38 cellular contexts compared by ENCODE assay signal in the genomic region with DNA sequence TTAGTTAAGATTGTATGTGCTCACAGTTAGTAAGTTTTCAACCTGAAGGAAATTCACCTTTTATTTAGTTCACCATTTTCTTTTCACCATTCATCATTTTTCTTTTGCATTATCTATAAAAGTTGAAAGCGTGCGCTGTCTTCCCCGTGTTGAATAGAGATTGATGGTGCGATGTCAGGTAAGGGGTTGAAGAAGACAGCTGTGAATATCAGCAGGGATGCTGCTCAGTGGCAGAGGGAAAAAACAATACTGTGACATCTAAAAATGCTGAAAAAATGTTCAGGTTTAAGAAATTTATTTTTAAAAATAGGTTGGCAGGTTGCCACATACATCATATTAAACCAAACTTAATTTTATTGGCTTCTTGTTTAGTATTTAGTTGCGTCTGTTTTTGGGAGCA.
"Had no signal": no experiment of that assay in that cellular context is flagged by ENCODE, and none has a peak within 500 bp of the region (broad histone marks: within the 10 kb centered on the region; RNA-seq: fewer than 3 reads in every experiment).

No MANE protein-coding gene starts in this region.

- H3K9me3 ChIP-seq: adrenal gland, ascending aorta, body of pancreas, breast epithelium had no signal

- H3K27ac Mint-ChIP-seq: activated naive CD4-positive, alpha-beta T cell treated with anti-CD3 and anti-CD28 coated beads for 36 hours; activated naive CD4-positive, alpha-beta T cell treated with anti-CD3 and anti-CD28 coated beads, Interleukin-2, amount 10 ng/mL, durations not matched to agents 7 days and 5 days; activated naive CD4-positive, alpha-beta T cell treated with anti-CD3 and anti-CD28 coated beads, Interleukin-2, amount 50 U/mL, for 24 hours; activated naive CD4-positive, alpha-beta T cell treated with anti-CD3 and anti-CD28 coated beads, Interleukin-2, amount 50 U/mL, for 72 hours; activated naive CD8-positive, alpha-beta T cell; activated naive CD8-positive, alpha-beta T cell treated with anti-CD3 and anti-CD28 coated beads for 36 hours; activated naive CD8-positive, alpha-beta T cell treated with anti-CD3 and anti-CD28 coated beads, Interleukin-2, amount 10 ng/mL, durations not matched to agents 7 days and 5 days; activated naive CD8-positive, alpha-beta T cell treated with anti-CD3 and anti-CD28 coated beads, Interleukin-2, amount 50 U/mL, for 24 hours; activated T-cell treated with anti-CD3 and anti-CD28 coated beads, Interleukin-2, amount 50 U/mL, for 24 hours; activated T-cell treated with anti-CD3 and anti-CD28 coated beads, Interleukin-2, amount 50 U/mL, for 72 hours; activated T-helper 1 cell treated with anti-CD3 and anti-CD28 coated beads, Interleukin-12 subunit alpha, Interleukin-12 subunit beta, Interleukin-2, Interleukin-4 antibody, amounts not matched to agents 30 ng/mL and 10 ng/mL and 1 ng/mL, durations not matched to agents 14 hours and 24 hours and 36 hours; activated T-helper 17 cell treated with anti-CD3 and anti-CD28 coated beads, Interleukin-2, amount 50 U/mL, for 72 hours; activated T-helper 2 cell treated with anti-CD3 and anti-CD28 coated beads, Interferon-gamma antibody, Interleukin-2, Interleukin-4, amounts not matched to agents 10 μg/mL and 5 μg/mL and 100 μg/mL, durations not matched to agents 14 hours and 24 hours and 36 hours; brain had no signal

- H3K27ac ChIP-seq: adrenal gland, ascending aorta, body of pancreas, brain microvascular endothelial cell, breast epithelium, cardiac muscle cell had no signal

- H3K4me1 ChIP-seq: adrenal gland, ascending aorta, body of pancreas, breast epithelium had no signal

- H3K36me3 Mint-ChIP-seq: activated naive CD4-positive, alpha-beta T cell treated with anti-CD3 and anti-CD28 coated beads, Interleukin-2, amount 10 ng/mL, durations not matched to agents 7 days and 5 days; activated naive CD4-positive, alpha-beta T cell treated with anti-CD3 and anti-CD28 coated beads, Interleukin-2, amount 50 U/mL, for 24 hours; activated naive CD4-positive, alpha-beta T cell treated with anti-CD3 and anti-CD28 coated beads, Interleukin-2, amount 50 U/mL, for 72 hours; activated naive CD8-positive, alpha-beta T cell; activated naive CD8-positive, alpha-beta T cell treated with anti-CD3 and anti-CD28 coated beads for 36 hours; activated naive CD8-positive, alpha-beta T cell treated with anti-CD3 and anti-CD28 coated beads, Interleukin-2, amount 10 ng/mL, durations not matched to agents 7 days and 5 days had no signal

- H3K27me3 Mint-ChIP-seq: activated naive CD4-positive, alpha-beta T cell treated with anti-CD3 and anti-CD28 coated beads, Interleukin-2, amount 10 ng/mL, durations not matched to agents 7 days and 5 days; activated naive CD4-positive, alpha-beta T cell treated with anti-CD3 and anti-CD28 coated beads, Interleukin-2, amount 50 U/mL, for 24 hours; activated naive CD8-positive, alpha-beta T cell; activated naive CD8-positive, alpha-beta T cell treated with anti-CD3 and anti-CD28 coated beads for 36 hours; activated naive CD8-positive, alpha-beta T cell treated with anti-CD3 and anti-CD28 coated beads, Interleukin-2, amount 10 ng/mL, durations not matched to agents 7 days and 5 days; activated naive CD8-positive, alpha-beta T cell treated with anti-CD3 and anti-CD28 coated beads, Interleukin-2, amount 50 U/mL, for 24 hours; activated T-cell treated with anti-CD3 and anti-CD28 coated beads, Interleukin-2, amount 50 U/mL, for 24 hours; activated T-helper 17 cell treated with anti-CD3 and anti-CD28 coated beads, Interleukin-2, amount 50 U/mL, for 72 hours; brain; central memory CD8-positive, alpha-beta T cell had no signal

- H3K36me3 ChIP-seq: adrenal gland, ascending aorta, brain microvascular endothelial cell, breast epithelium, cardiac muscle cell had no signal

- H3K27me3 ChIP-seq: adrenal gland, ascending aorta, brain microvascular endothelial cell, breast epithelium, cardiac muscle cell had no signal

- H3K9me3 Mint-ChIP-seq: activated naive CD4-positive, alpha-beta T cell treated with anti-CD3 and anti-CD28 coated beads, Interleukin-2, amount 50 U/mL, for 24 hours; activated naive CD8-positive, alpha-beta T cell treated with anti-CD3 and anti-CD28 coated beads, Interleukin-2, amount 10 ng/mL, durations not matched to agents 7 days and 5 days; activated T-helper 1 cell treated with anti-CD3 and anti-CD28 coated beads, Interleukin-12 subunit alpha, Interleukin-12 subunit beta, Interleukin-2, Interleukin-4 antibody, amounts not matched to agents 30 ng/mL and 10 ng/mL and 1 ng/mL, durations not matched to agents 14 hours and 24 hours and 36 hours had no signal

- H3K4me3 ChIP-seq: adrenal gland, ascending aorta, body of pancreas, breast epithelium, cardiac muscle cell had no signal

- H3K4me1 Mint-ChIP-seq: activated naive CD4-positive, alpha-beta T cell treated with anti-CD3 and anti-CD28 coated beads, Interleukin-2, amount 10 ng/mL, durations not matched to agents 7 days and 5 days; activated naive CD4-positive, alpha-beta T cell treated with anti-CD3 and anti-CD28 coated beads, Interleukin-2, amount 50 U/mL, for 24 hours; activated naive CD8-positive, alpha-beta T cell treated with anti-CD3 and anti-CD28 coated beads for 36 hours; activated naive CD8-positive, alpha-beta T cell treated with anti-CD3 and anti-CD28 coated beads, Interleukin-2, amount 10 ng/mL, durations not matched to agents 7 days and 5 days; activated naive CD8-positive, alpha-beta T cell treated with anti-CD3 and anti-CD28 coated beads, Interleukin-2, amount 50 U/mL, for 24 hours; activated T-helper 17 cell treated with anti-CD3 and anti-CD28 coated beads, Interleukin-2, amount 50 U/mL, for 72 hours; brain; central memory CD8-positive, alpha-beta T cell had no signal

- H3K4me3 Mint-ChIP-seq: activated naive CD4-positive, alpha-beta T cell treated with anti-CD3 and anti-CD28 coated beads for 36 hours; activated naive CD4-positive, alpha-beta T cell treated with anti-CD3 and anti-CD28 coated beads, Interleukin-2, amount 10 ng/mL, durations not matched to agents 7 days and 5 days; activated naive CD4-positive, alpha-beta T cell treated with anti-CD3 and anti-CD28 coated beads, Interleukin-2, amount 50 U/mL, for 24 hours; activated naive CD8-positive, alpha-beta T cell; activated naive CD8-positive, alpha-beta T cell treated with anti-CD3 and anti-CD28 coated beads for 36 hours; activated naive CD8-positive, alpha-beta T cell treated with anti-CD3 and anti-CD28 coated beads, Interleukin-2, amount 10 ng/mL, durations not matched to agents 7 days and 5 days; activated naive CD8-positive, alpha-beta T cell treated with anti-CD3 and anti-CD28 coated beads, Interleukin-2, amount 50 U/mL, for 24 hours; activated T-cell treated with anti-CD3 and anti-CD28 coated beads, Interleukin-2, amount 50 U/mL, for 24 hours; activated T-cell treated with anti-CD3 and anti-CD28 coated beads, Interleukin-2, amount 50 U/mL, for 4 hours; activated T-cell treated with anti-CD3 and anti-CD28 coated beads, Interleukin-2, amount 50 U/mL, for 72 hours; activated T-helper 1 cell treated with anti-CD3 and anti-CD28 coated beads, Interleukin-12 subunit alpha, Interleukin-12 subunit beta, Interleukin-2, Interleukin-4 antibody, amounts not matched to agents 30 ng/mL and 10 ng/mL and 1 ng/mL, durations not matched to agents 14 hours and 24 hours and 36 hours; activated T-helper 17 cell treated with anti-CD3 and anti-CD28 coated beads, Interleukin-2, amount 50 U/mL, for 72 hours; brain; central memory CD8-positive, alpha-beta T cell had no signal

- DNase-seq: activated effector memory CD4-positive, alpha-beta T cell treated with anti-CD3 and anti-CD28 coated beads, Interleukin-2, amount 50 U/mL, for 16 hours; activated effector memory CD4-positive, alpha-beta T cell treated with Interleukin-2 at 50 U/mL for 16 hours; activated gamma-delta T cell; activated gamma-delta T cell treated with Interleukin-2 at 50 U/mL for 16 hours; activated naive CD4-positive, alpha-beta T cell; activated naive CD4-positive, alpha-beta T cell treated with anti-CD3 and anti-CD28 coated beads for 36 hours; activated naive CD4-positive, alpha-beta T cell treated with anti-CD3 and anti-CD28 coated beads, Interleukin-2, amount 10 ng/mL, durations not matched to agents 7 days and 5 days; activated naive CD4-positive, alpha-beta T cell treated with anti-CD3 and anti-CD28 coated beads, Interleukin-2, amount 50 U/mL, for 16 hours; activated naive CD4-positive, alpha-beta T cell treated with Interleukin-2 at 50 U/mL for 16 hours; activated naive CD8-positive, alpha-beta T cell treated with anti-CD3 and anti-CD28 coated beads for 36 hours; activated naive CD8-positive, alpha-beta T cell treated with anti-CD3 and anti-CD28 coated beads, Interleukin-2, amount 10 ng/mL, durations not matched to agents 7 days and 5 days; activated naive CD8-positive, alpha-beta T cell treated with anti-CD3 and anti-CD28 coated beads, Interleukin-2, amount 50 U/mL, for 24 hours; activated T-cell treated with anti-CD3 and anti-CD28 coated beads, Interleukin-2, amount 50 U/mL, for 1 hour; activated T-cell treated with anti-CD3 and anti-CD28 coated beads, Interleukin-2, amount 50 U/mL, for 24 hours; activated T-cell treated with anti-CD3 and anti-CD28 coated beads, Interleukin-2, amount 50 U/mL, for 4 hours; activated T-cell treated with anti-CD3 and anti-CD28 coated beads, Interleukin-2, amount 50 U/mL, for 48 hours; activated T-cell treated with anti-CD3 and anti-CD28 coated beads, Interleukin-2, amount 50 U/mL, for 72 hours; adrenal gland; amniotic stem cell; amygdala; anterior cingulate cortex; aorta; body of pancreas; brain microvascular endothelial cell; caudate nucleus; central memory CD4-positive, alpha-beta T cell; cerebellar nuclear complex had no signal
